In genomic region chr11:77697865-77698264, GRCh38 we compare ENCODE assay signal across 36 cellular contexts.
DNase-seq lines count a peak whose midpoint lies in the region; ATAC-seq, FAIRE-seq and TF ChIP-seq lines count a peak whose summit lies in the region.
"Had no signal": no experiment of that assay in that cellular context is flagged by ENCODE, and none has a peak within 500 bp of the region (broad histone marks: within the 10 kb centered on the region; RNA-seq: fewer than 3 reads in every experiment).

No MANE protein-coding gene starts in this region.

- H4K20me1 ChIP-seq in HepG2 (ENCODE audit: insufficient read depth, low read length) (no peaks in the 10 kb centered on the region), K562 (replicated peaks; ENCODE audit: control insufficient read depth, insufficient read depth, low read length) (no peaks in the 10 kb centered on the region)
- H4K20me1 ChIP-seq: BLaER1; BLaER1 treated with 17β-estradiol and CSF1 and Interleukin-3, amounts not matched to agents 10 nM and 100 nM had no signal

- peaks cover 47% of the 10 kb centered on the region for H3K36me3 Mint-ChIP-seq in WTC11

- H3K9ac ChIP-seq in HepG2 (ENCODE audit: insufficient read depth, low read depth, low read length), result no peak overlapping the region
- H3K9ac ChIP-seq in K562 (ENCODE audit: insufficient read depth in 1 of 2, low read depth in 2 of 2, low read length in 2 of 2), result no peak overlapping the region
- H3K9ac ChIP-seq: BLaER1; BLaER1 treated with 17β-estradiol and CSF1 and Interleukin-3, amounts not matched to agents 10 nM and 100 nM had no signal

- no peaks in the 10 kb centered on the region for H3K9me1 ChIP-seq in K562 (ENCODE audit: control insufficient read depth, insufficient read depth, low read length)

- H3K9me3 ChIP-seq in HepG2 (ENCODE audit: low read length) (no peaks in the 10 kb centered on the region), right lobe of liver (no peaks in the 10 kb centered on the region), HEK293 (ENCODE audit: control insufficient read depth, insufficient read depth, low read depth, low read length) (no peaks in the 10 kb centered on the region), K562 (replicated peaks; ENCODE audit: control insufficient read depth, insufficient read depth, low read depth, low read length) (no peaks in the 10 kb centered on the region), WERI-Rb-1 (ENCODE audit: severe bottlenecking) (no peaks in the 10 kb centered on the region)
- H3K9me3 ChIP-seq: A549; BE2C; BLaER1; BLaER1 treated with 17β-estradiol and CSF1 and Interleukin-3, amounts not matched to agents 10 nM and 100 nM; Caco-2 had no signal

- 0 out of 2 replicates have a peak, but pooled peaks cover 6% of the 10 kb centered on the region for H3K4me1 Mint-ChIP-seq in WTC11
- H3K4me1 Mint-ChIP-seq: B cell, CD14-positive monocyte had no signal

- H3K36me3 ChIP-seq in HepG2 (replicated peaks in 1 of 2; ENCODE audit: control insufficient read depth in 1 of 2, insufficient read depth in 2 of 2, low read length in 2 of 2), result peaks cover 5 to 33% of the 10 kb centered on the region in 2 experiments
- H3K36me3 ChIP-seq in right lobe of liver, result peaks cover 0 to 14% (median 8%) of the 10 kb centered on the region in 4 donors
- H3K36me3 ChIP-seq in HEK293 (ENCODE audit: control insufficient read depth in 2 of 2, insufficient read depth in 1 of 2, low read length in 2 of 2), result peaks cover 0 to 40% of the 10 kb centered on the region in 2 experiments; a peak in 1 of 3 replicates
- peaks cover 54% of the 10 kb centered on the region for H3K36me3 ChIP-seq in K562 (ENCODE audit: control insufficient read depth, insufficient read depth, low read length)
- H3K36me3 ChIP-seq in WERI-Rb-1, result peaks cover 45% of the 10 kb centered on the region

- POLR2A ChIA-PET in HepG2 (lab: Yijun Ruan, JAX) (no interaction called here), HEK293 (lab: Yijun Ruan, JAX) (no interaction called here), WTC11 (lab: Charles Lee) (no interaction called here), K562 (lab: Yijun Ruan, JAX) (no interaction called here)

- H3K27ac Mint-ChIP-seq in WTC11, result no peak overlapping the region
- H3K27ac Mint-ChIP-seq: B cell; CD14-positive monocyte; CD4-positive, alpha-beta T cell; CD4-positive, CD25-positive, alpha-beta regulatory T cell; CD8-positive, alpha-beta T cell had no signal

- H3K4me1 ChIP-seq in HepG2 (ENCODE audit: insufficient read depth, low read length) (no peaks in the 10 kb centered on the region), right lobe of liver (no peaks in the 10 kb centered on the region), HEK293 (ENCODE audit: control insufficient read depth, insufficient read depth, low read length) (no peaks in the 10 kb centered on the region), K562 (replicated peaks in 1 of 2; ENCODE audit: control insufficient read depth in 2 of 2, insufficient read depth in 2 of 2, low read length in 2 of 2) (no peaks in the 10 kb centered on the region)
- H3K4me1 ChIP-seq: A549; BE2C; BLaER1; BLaER1 treated with 17β-estradiol and CSF1 and Interleukin-3, amounts not matched to agents 10 nM and 100 nM; Caco-2 had no signal

- TF ChIP-seq CTCF in HepG2 (CRISPR knock-in tag; IDR thresholded peaks at IDR 0.05) (no peak), right lobe of liver (IDR thresholded peaks at IDR 0.05) (no peak), HEK293 (tag by site-specific recombination; IDR thresholded peaks at IDR 0.05) (no peak), WTC11 (IDR thresholded peaks at IDR 0.05) (no peak), K562 (IDR thresholded peaks at IDR 0.05 in 2 of 3, conservative IDR thresholded peaks at IDR 0.05 in 1 of 3; ENCODE audit: insufficient read depth in 2 of 3, low read depth in 1 of 3, low read length in 3 of 3) (no peak), WERI-Rb-1 (IDR thresholded peaks at IDR 0.05; ENCODE audit: low read depth, low read length) (no peak)

- intact Hi-C loops in HepG2 (cut with micrococcal nuclease; ENCODE audit: unreplicated experiment) (no loop called here), right lobe of liver (cut with DNase I) (no loop called here), K562 (cut with micrococcal nuclease) (no loop called here)

- H3K27me3 ChIP-seq in HepG2 (ENCODE audit: control insufficient read depth in 1 of 2, insufficient read depth in 2 of 2, low read length in 2 of 2) (no peaks in the 10 kb centered on the region), right lobe of liver (no peaks in the 10 kb centered on the region), K562 (ENCODE audit: control insufficient read depth in 2 of 2, insufficient read depth in 2 of 2, low read length in 2 of 2) (no peaks in the 10 kb centered on the region), WERI-Rb-1 (ENCODE audit: insufficient read depth, low read depth, severe bottlenecking) (no peaks in the 10 kb centered on the region)
- H3K27me3 ChIP-seq: BE2C; BLaER1; BLaER1 treated with 17β-estradiol and CSF1 and Interleukin-3, amounts not matched to agents 10 nM and 100 nM had no signal

- no peak overlapping the region for H3K4me3 Mint-ChIP-seq in WTC11
- H3K4me3 Mint-ChIP-seq: B cell; CD14-positive monocyte; CD4-positive, alpha-beta memory T cell; CD4-positive, alpha-beta T cell; CD4-positive, CD25-positive, alpha-beta regulatory T cell; CD8-positive, alpha-beta memory T cell; CD8-positive, alpha-beta T cell had no signal

- no peak for ATAC-seq in HepG2
- ATAC-seq in right lobe of liver, result no peak
- no peak for ATAC-seq in WTC11
- no peak for ATAC-seq in K562
- no peak for ATAC-seq in HG02763 (IDR thresholded peaks at IDR 0.05; ENCODE audit: unreplicated experiment)
- ATAC-seq: A549; CD8-positive, alpha-beta T cell had no signal

- H2AFZ ChIP-seq in HepG2 (ENCODE audit: low read length) (no peak overlapping the region), K562 (ENCODE audit: low read depth, low read length) (no peak overlapping the region)

- no peaks in the 10 kb centered on the region for H3K79me2 ChIP-seq in HepG2 (ENCODE audit: insufficient read depth, low read length)
- no peaks in the 10 kb centered on the region for H3K79me2 ChIP-seq in K562 (ENCODE audit: control insufficient read depth, insufficient read depth, low read length)

- no TSS peak for BruUV-seq in HepG2 (replicated peaks; lab: Mats Ljungman, UMichigan)
- BruUV-seq in K562 (replicated peaks; lab: Mats Ljungman, UMichigan), result no TSS peak

- H3K4me2 ChIP-seq in HepG2 (ENCODE audit: low read depth, low read length) (no peak overlapping the region), K562 (ENCODE audit: insufficient read depth, low read length) (no peak overlapping the region)
- H3K4me2 ChIP-seq: A549; BLaER1; BLaER1 treated with 17β-estradiol and CSF1 and Interleukin-3, amounts not matched to agents 10 nM and 100 nM had no signal

- no peak for DNase-seq in HepG2 (ENCODE audit: low spot score)
- DNase-seq in right lobe of liver, result no peak
- DNase-seq in WTC11 (ENCODE audit: low spot score), result no peak
- no peak for DNase-seq in K562 (ENCODE audit: extremely low read depth in 1 of 4, low spot score in 3 of 4)
- DNase-seq in WERI-Rb-1, result no peak
- DNase-seq in NCI-H2081 (lab: John Stamatoyannopoulos, UW), result no peak
- DNase-seq: 8988T; ACHN; AML-193; BE2C; C1 segment of cervical spinal cord; Caco-2; Calu3; CD4-positive, alpha-beta memory T cell; CD4-positive, alpha-beta T cell; CD4-positive, CD25-positive, alpha-beta regulatory T cell; CD8-positive, alpha-beta memory T cell; CD8-positive, alpha-beta T cell; COR-L47; DMS 273 treated with DMSO at 0.1 percent for 48 hours; DMS153; DMS53; DMS79; DMS79 treated with DMSO at 0.1 percent for 48 hours; DND-41; EL had no signal

- H3K4me3 ChIP-seq in HepG2 (replicated peaks in 1 of 3; ENCODE audit: insufficient read depth in 1 of 3, low read depth in 2 of 3, low read length in 3 of 3), result no peak overlapping the region
- no peak overlapping the region for H3K4me3 ChIP-seq in right lobe of liver
- H3K4me3 ChIP-seq in HEK293 (ENCODE audit: low read depth, low read length), result no peak overlapping the region
- H3K4me3 ChIP-seq in K562, result no peak overlapping the region
- H3K4me3 ChIP-seq in WERI-Rb-1 (ENCODE audit: low read depth, low read length), result no peak overlapping the region
- H3K4me3 ChIP-seq: A549; BLaER1; BLaER1 treated with 17β-estradiol and CSF1 and Interleukin-3, amounts not matched to agents 10 nM and 100 nM had no signal

- CTCF ChIA-PET in HepG2 (lab: Yijun Ruan, JAX; ENCODE audit: low intra/inter-chr PET ratio, low total read pairs) (no interaction called here), HEK293 (lab: Yijun Ruan, JAX) (no interaction called here), WTC11 (lab: Charles Lee) (no interaction called here), K562 (lab: Yijun Ruan, JAX; ENCODE audit: low intra/inter-chr PET ratio) (no interaction called here)

- FAIRE-seq in HepG2 (lab: Jason Lieb, UNC), result no peak
- FAIRE-seq in K562 (lab: Jason Lieb, UNC), result no peak
- FAIRE-seq: A549, D721Med had no signal

- in situ Hi-C loops in HepG2 (cut with HindIII; ENCODE audit: extremely low pct_ligation_motif_present, low pct_unique_long_range_greater_than_20kb), result no loop called here
- in situ Hi-C loops in K562 (cut with MboI), result no loop called here

- no peak for TF ChIP-seq RAD21 in HepG2 (CRISPR knock-in tag; IDR thresholded peaks at IDR 0.05)
- no peak for TF ChIP-seq RAD21 in K562 (CRISPR knock-in tag; conservative IDR thresholded peaks at IDR 0.05 in 1 of 2, IDR thresholded peaks at IDR 0.05 in 1 of 2)

- no peaks in the 10 kb centered on the region for H3K9me3 Mint-ChIP-seq in WTC11
- H3K9me3 Mint-ChIP-seq: CD14-positive monocyte; CD4-positive, alpha-beta T cell; CD4-positive, CD25-positive, alpha-beta regulatory T cell; CD8-positive, alpha-beta memory T cell; CD8-positive, alpha-beta T cell had no signal

- TF ChIP-seq EP300 in HepG2 (IDR thresholded peaks at IDR 0.05; ENCODE audit: low read depth in 2 of 2, low read length in 2 of 2), result no peak
- no peak for TF ChIP-seq EP300 in HepG2 (CRISPR knock-in tag; IDR thresholded peaks at IDR 0.05; ENCODE audit: borderline replicate concordance)
- TF ChIP-seq EP300 in K562 (IDR thresholded peaks at IDR 0.05; ENCODE audit: low read length), result no peak

- no peak overlapping the region for H3K27ac ChIP-seq in HepG2 (ENCODE audit: extremely low read length, insufficient read depth, low read length)
- no peak overlapping the region for H3K27ac ChIP-seq in right lobe of liver
- H3K27ac ChIP-seq in HEK293 (ENCODE audit: extremely low read depth, low read depth, low read length), result no peak overlapping the region
- H3K27ac ChIP-seq in K562 (ENCODE audit: extremely low read depth, low read depth, low read length), result no peak overlapping the region
- no peak overlapping the region for H3K27ac ChIP-seq in WERI-Rb-1
- H3K27ac ChIP-seq: 22Rv1; A549; BLaER1; BLaER1 treated with 17β-estradiol and CSF1 and Interleukin-3, amounts not matched to agents 10 nM and 100 nM; C4-2B had no signal

- no peaks in the 10 kb centered on the region for H3K27me3 Mint-ChIP-seq in WTC11 (ENCODE audit: low read depth)
- H3K27me3 Mint-ChIP-seq: B cell; CD4-positive, alpha-beta memory T cell; CD4-positive, alpha-beta T cell; CD4-positive, CD25-positive, alpha-beta regulatory T cell; CD8-positive, alpha-beta memory T cell had no signal

- TF ChIP-seq POLR2A in HepG2 (IDR thresholded peaks at IDR 0.05; ENCODE audit: insufficient read depth in 1 of 2, low read depth in 2 of 2, low read length in 2 of 2) (no peak), right lobe of liver (IDR thresholded peaks at IDR 0.05) (no peak), K562 (conservative IDR thresholded peaks at IDR 0.05) (no peak)

Comparison
In these comparisons a context has a peak if more than half of its experiments do, and no peak if none do; other contexts are left out.
1. Of the 241 proteins assayed by ChIP-seq in both HepG2 and K562: peak only in HepG2: none; only in K562: none; in both: ZNF121; in neither: 240.